In the genomic region with DNA sequence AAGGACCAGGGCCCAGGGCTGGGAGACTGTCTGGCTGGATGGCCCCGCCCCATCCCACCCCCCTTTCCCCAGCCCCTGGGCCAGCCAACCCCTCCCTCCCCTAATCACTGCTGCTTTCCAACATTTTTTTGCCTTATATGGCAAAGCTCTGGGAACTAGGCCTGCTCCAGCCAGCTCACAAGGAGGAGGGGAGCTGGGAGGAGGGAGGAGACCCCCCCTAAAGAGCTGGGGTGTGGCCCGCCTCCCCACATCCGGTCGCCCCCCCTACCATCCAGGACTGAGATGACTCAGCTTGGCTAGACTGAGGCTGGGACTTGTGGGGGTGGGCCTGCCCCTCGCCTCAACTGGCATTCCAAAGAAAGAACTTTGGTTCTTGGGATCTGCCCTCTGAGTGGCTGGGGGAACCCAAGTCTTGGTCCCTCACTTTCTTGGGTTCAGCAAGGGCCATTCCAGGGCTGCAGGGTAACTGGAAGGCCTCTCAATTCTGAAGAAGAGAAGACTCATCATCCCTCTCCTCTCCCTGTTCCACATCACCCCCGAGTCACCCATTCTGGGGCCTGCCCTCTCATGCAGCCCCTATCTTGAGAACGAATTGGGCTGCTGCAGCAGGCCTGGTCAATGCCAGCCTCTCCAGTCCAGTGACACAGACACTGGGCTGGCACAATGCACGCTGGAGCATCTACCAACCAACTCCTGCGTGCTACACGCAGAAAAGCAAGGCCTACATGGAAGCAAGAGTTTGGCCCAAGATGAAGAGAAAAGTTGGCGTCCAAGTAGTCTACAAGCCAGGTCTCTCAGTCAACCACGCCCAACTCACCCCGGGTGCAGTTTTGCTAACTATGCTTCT, we compare ENCODE assay signal across 8 cellular contexts.
DNase-seq lines count a peak whose midpoint lies in the region; ATAC-seq and TF ChIP-seq lines count a peak whose summit lies in the region.

No MANE protein-coding gene starts in this region.

- ATAC-seq in GM21526 (IDR thresholded peaks at IDR 0.05; ENCODE audit: low FRiP score, unreplicated experiment): no peak

- H3K4me3 ChIP-seq in mucosa of stomach (ENCODE audit: low read length): peak overlapping the region; percentile 25

- H3K9me3 ChIP-seq in mucosa of stomach (ENCODE audit: control insufficient read depth, low read length): no peaks in the 10 kb centered on the region

- DNase-seq in GM13977 (ENCODE audit: low spot score) (peak; percentile 57), NCI-H69 (lab: John Stamatoyannopoulos, UW) (peak; percentile 80), activated T-cell treated with anti-CD3 and anti-CD28 coated beads for 48 hours (ENCODE audit: low read depth) (peak; percentile 61), epithelial cell of prostate (ENCODE audit: low read depth, low spot score) (no peak)
- peak; percentile 57 to 69 for DNase-seq in stimulated activated CD8-positive, alpha-beta memory T cell treated with anti-CD3 and anti-CD28 coated beads, Interleukin-7, amount 100 ng/mL, for 48 hours (ENCODE audit: extremely low read depth in 1 of 2, low read depth in 1 of 2)

- H3K9ac ChIP-seq in mucosa of stomach (ENCODE audit: low read length): peak overlapping the region; percentile 47

- peaks cover 5% of the 10 kb centered on the region for H3K27me3 ChIP-seq in mucosa of stomach (ENCODE audit: control insufficient read depth, insufficient read depth, low read length)

- H3K4me1 ChIP-seq in mucosa of stomach (ENCODE audit: control insufficient read depth, insufficient read depth, low read length): peaks cover 12% of the 10 kb centered on the region

- TF ChIP-seq CTCF in 22Rv1 (IDR thresholded peaks at IDR 0.05) (no peak), GM13977 (IDR thresholded peaks at IDR 0.05; ENCODE audit: extremely low read depth, insufficient read depth, missing control alignments) (no peak)

- H3K27ac ChIP-seq in 22Rv1 (peak overlapping the region; percentile 23; the same call in 1 of the 2 replicates), epithelial cell of prostate (peak overlapping the region; percentile 91)

- no peaks in the 10 kb centered on the region for H3K36me3 ChIP-seq in mucosa of stomach (ENCODE audit: control insufficient read depth, insufficient read depth, low read length)

- in situ Hi-C loops in GM13977 (cut with MboI; ENCODE audit: low pct_unique_long_range_greater_than_20kb, low sequenced_read_pairs, unreplicated experiment): no loop called here
